ENCODE assay signal across 9 cellular contexts in genomic region chr20:956330-956951, GRCh38. TPM values are rescaled to one million over a fixed set of nuclear protein-coding genes. Genes with fewer than 3 reads are reported as not detected.
DNase-seq lines count a peak whose midpoint lies in the region; ATAC-seq and TF ChIP-seq lines count a peak whose summit lies in the region.
"Had no signal": no experiment of that assay in that cellular context is flagged by ENCODE, and none has a peak within 500 bp of the region (broad histone marks: within the 10 kb centered on the region; RNA-seq: fewer than 3 reads in every experiment).

No MANE protein-coding gene starts in this region.

- no peak overlapping the region for H2AFZ ChIP-seq in OCI-LY3 (ENCODE audit: low read depth, low read length)

- H3K4me2 ChIP-seq in OCI-LY3 (ENCODE audit: low read length) = peak overlapping the region; percentile 26

- TF ChIP-seq POLR2A in esophagus squamous epithelium (IDR thresholded peaks at IDR 0.05) = no peak

- peaks cover 20% of the 10 kb centered on the region; the same call in 1 of the 2 replicates for H3K27me3 ChIP-seq in OCI-LY3 (ENCODE audit: low read depth, low read length)
- H3K27me3 ChIP-seq in esophagus squamous epithelium = peaks cover 0 to 68% (median 0%) of the 10 kb centered on the region in 4 donors

- DNase-seq in G401 (ENCODE audit: low spot score) (peak; percentile 55), activated T-cell treated with anti-CD3 and anti-CD28 coated beads for 48 hours (ENCODE audit: low read depth) (peak; percentile 69), esophagus squamous epithelium (lab: John Stamatoyannopoulos, UW) (peak; percentile 3)
- DNase-seq in natural killer cell treated with Interleukin-12 subunit alpha and Interleukin-12 subunit beta and Interleukin-15 and Interleukin-18, amount 100 ng/mL, for 72 hours (ENCODE audit: low spot score) = peak; percentile 70

- H3K79me2 ChIP-seq in OCI-LY3 (ENCODE audit: low read length) = no peaks in the 10 kb centered on the region

- in situ Hi-C loops in G401 (cut with HindIII; ENCODE audit: low sequenced_read_pairs) = no loop called here

- no peak overlapping the region for H3K4me3 Mint-ChIP-seq in natural killer cell treated with Interleukin-12 subunit alpha and Interleukin-12 subunit beta and Interleukin-15 and Interleukin-18, amount 100 ng/mL, for 72 hours
- no peak overlapping the region for H3K4me3 Mint-ChIP-seq in stimulated activated memory B cell treated with anti-CD40 and anti-IgM and Interleukin-4, amounts not matched to agents 10 μg/mL and 1 μg/mL and 100 μg/mL, for 72 hours

- peaks cover 0 to 9% of the 10 kb centered on the region in 2 donors for H3K4me1 Mint-ChIP-seq in natural killer cell treated with Interleukin-12 subunit alpha and Interleukin-12 subunit beta and Interleukin-15 and Interleukin-18, amount 100 ng/mL, for 72 hours (ENCODE audit: low read depth in 2 of 2)
- H3K4me1 Mint-ChIP-seq in stimulated activated memory B cell treated with anti-CD40 and anti-IgM and Interleukin-4, amounts not matched to agents 10 μg/mL and 1 μg/mL and 100 μg/mL, for 72 hours = no peaks in the 10 kb centered on the region

- TF ChIP-seq CTCF in OCI-LY3 (IDR thresholded peaks at IDR 0.05; ENCODE audit: low read depth, low read length) (peak; percentile 100), esophagus squamous epithelium (IDR thresholded peaks at IDR 0.05) (peak; percentile 93 to 98 (median 97))

- WGBS in esophagus squamous epithelium, 2 donors = 0 to 6% methylated on average over 3 to 7 of the region's 13 CpGs

- H3K4me1 ChIP-seq in OCI-LY3 (ENCODE audit: low read length) (no peaks in the 10 kb centered on the region), esophagus squamous epithelium (peaks cover 0 to 6% (median 0%) of the 10 kb centered on the region in 3 donors)

- H3K9me3 ChIP-seq in OCI-LY3 (ENCODE audit: insufficient read depth, low read length) (no peaks in the 10 kb centered on the region), esophagus squamous epithelium (no peaks in the 10 kb centered on the region)

- peaks cover 21 to 41% of the 10 kb centered on the region in 2 donors for H3K27me3 Mint-ChIP-seq in natural killer cell treated with Interleukin-12 subunit alpha and Interleukin-12 subunit beta and Interleukin-15 and Interleukin-18, amount 100 ng/mL, for 72 hours
- peaks cover 91% of the 10 kb centered on the region for H3K27me3 Mint-ChIP-seq in stimulated activated memory B cell treated with anti-CD40 and anti-IgM and Interleukin-4, amounts not matched to agents 10 μg/mL and 1 μg/mL and 100 μg/mL, for 72 hours

- H3K9ac ChIP-seq in OCI-LY3 (ENCODE audit: low read length) = no peak overlapping the region

- H3K27ac ChIP-seq in OCI-LY3 (ENCODE audit: low read length) (no peak overlapping the region), esophagus squamous epithelium (no peak overlapping the region)
- H3K27ac ChIP-seq: epithelial cell of prostate had no signal

- H3K4me3 ChIP-seq in OCI-LY3 (ENCODE audit: low read length) (no peak overlapping the region), esophagus squamous epithelium (no peak overlapping the region)

- H3K36me3 Mint-ChIP-seq in natural killer cell treated with Interleukin-12 subunit alpha and Interleukin-12 subunit beta and Interleukin-15 and Interleukin-18, amount 100 ng/mL, for 72 hours = no peaks in the 10 kb centered on the region
- H3K36me3 Mint-ChIP-seq in stimulated activated memory B cell treated with anti-CD40 and anti-IgM and Interleukin-4, amounts not matched to agents 10 μg/mL and 1 μg/mL and 100 μg/mL, for 72 hours = no peaks in the 10 kb centered on the region

- H3K36me3 ChIP-seq in OCI-LY3 (replicated peaks; ENCODE audit: low read depth, low read length) = no peaks in the 10 kb centered on the region
- no peaks in the 10 kb centered on the region for H3K36me3 ChIP-seq in esophagus squamous epithelium

- H3K9me3 Mint-ChIP-seq in natural killer cell treated with Interleukin-12 subunit alpha and Interleukin-12 subunit beta and Interleukin-15 and Interleukin-18, amount 100 ng/mL, for 72 hours = no peaks in the 10 kb centered on the region
- no peaks in the 10 kb centered on the region for H3K9me3 Mint-ChIP-seq in stimulated activated memory B cell treated with anti-CD40 and anti-IgM and Interleukin-4, amounts not matched to agents 10 μg/mL and 1 μg/mL and 100 μg/mL, for 72 hours

- H3K27ac Mint-ChIP-seq in natural killer cell treated with Interleukin-12 subunit alpha and Interleukin-12 subunit beta and Interleukin-15 and Interleukin-18, amount 100 ng/mL, for 72 hours = no peak overlapping the region
- H3K27ac Mint-ChIP-seq in stimulated activated memory B cell treated with anti-CD40 and anti-IgM and Interleukin-4, amounts not matched to agents 10 μg/mL and 1 μg/mL and 100 μg/mL, for 72 hours = no peak overlapping the region

- intact Hi-C loops in esophagus squamous epithelium (cut with DNase I) = no loop called here

- H4K20me1 ChIP-seq in OCI-LY3 (ENCODE audit: insufficient read depth, low read length) = no peaks in the 10 kb centered on the region

- ATAC-seq in HG03354 (IDR thresholded peaks at IDR 0.05; ENCODE audit: poor library complexity, severe bottlenecking, unreplicated experiment) (peak; percentile 62), GM21825 (IDR thresholded peaks at IDR 0.05; ENCODE audit: unreplicated experiment) (no peak)
- ATAC-seq in natural killer cell treated with Interleukin-12 subunit alpha and Interleukin-12 subunit beta and Interleukin-15 and Interleukin-18, amount 100 ng/mL, for 72 hours = peak; percentile 78 to 82
- peak; percentile 69 for ATAC-seq in stimulated activated memory B cell treated with anti-CD40 and anti-IgM and Interleukin-4, amounts not matched to agents 10 μg/mL and 1 μg/mL and 100 μg/mL, for 72 hours

RNA-seq across cellular contexts. Expression of gene ANGPT4, which starts 40.3 kb away (rescaled TPM):
- total RNA-seq in G401 (2014; rRNA removed; shearing (Covaris generic)) = not detected in 2 replicates
- under 1 TPM in 3 of 4 donors, not detected in 1; under 0.01 to 0.38 (median 0.09) TPM for total RNA-seq in esophagus squamous epithelium
- total RNA-seq in natural killer cell treated with Interleukin-12 subunit alpha and Interleukin-12 subunit beta and Interleukin-15 and Interleukin-18, amount 100 ng/mL, for 72 hours = not detected

RNA-seq across cellular contexts. Expression of gene RSPO4, which starts 45.7 kb away (rescaled TPM):
- total RNA-seq in G401 (2014; rRNA removed; shearing (Covaris generic)) = not detected in 2 replicates
- under 1 TPM in 3 of 4 donors, not detected in 1; 0.18 to 0.23 (median 0.19) TPM for total RNA-seq in esophagus squamous epithelium
- under 1 TPM in 1 of 2 donors, not detected in 1; 0.19 TPM for total RNA-seq in natural killer cell treated with Interleukin-12 subunit alpha and Interleukin-12 subunit beta and Interleukin-15 and Interleukin-18, amount 100 ng/mL, for 72 hours

Comparison
In these comparisons a context has a peak if more than half of its experiments do, and no peak if none do; other contexts are left out.
1. DNase-seq: peak in every context shown above with its lines; median percentile 70 in natural killer cell treated with Interleukin-12 subunit alpha and Interleukin-12 subunit beta and Interleukin-15 and Interleukin-18, amount 100 ng/mL, for 72 hours; 69 in activated T-cell treated with anti-CD3 and anti-CD28 coated beads for 48 hours; 55 in G401; 3 in esophagus squamous epithelium.